Comparison of ENCODE assay signal across 7 cellular contexts in the genomic region with DNA sequence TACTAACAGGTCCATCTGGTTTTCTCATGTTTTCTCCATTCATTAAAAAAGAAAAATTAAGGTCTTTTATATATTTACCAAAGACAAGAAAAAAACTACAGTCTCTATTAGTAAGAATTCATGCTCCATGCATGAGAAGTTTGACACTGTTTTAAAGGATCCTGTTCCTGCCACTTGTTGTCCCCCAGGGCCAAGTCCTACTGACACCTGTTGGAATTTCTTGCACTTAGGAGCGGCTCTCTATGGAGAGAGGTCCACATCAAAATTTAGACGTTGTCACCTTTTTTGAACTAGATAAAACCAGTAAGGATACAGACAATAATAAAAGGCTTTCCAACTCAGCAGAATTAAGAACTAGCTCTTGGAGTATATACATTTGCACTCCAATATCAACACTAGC.
"Had no signal": no experiment of that assay in that cellular context is flagged by ENCODE, and none has a peak within 500 bp of the region (broad histone marks: within the 10 kb centered on the region; RNA-seq: fewer than 3 reads in every experiment).

No MANE protein-coding gene starts in this region.

- H3K4me3 ChIP-seq: K562 had no signal

- H3K27ac Mint-ChIP-seq: IgD-negative memory B cell had no signal

- ATAC-seq: HepG2, K562 had no signal

- H3K9me3 Mint-ChIP-seq: IgD-negative memory B cell had no signal

- H3K4me3 Mint-ChIP-seq: IgD-negative memory B cell had no signal

- H3K27me3 Mint-ChIP-seq: IgD-negative memory B cell had no signal

- DNase-seq: KBM-7, KG1 had no signal

- H3K27ac ChIP-seq: HL-60, KMS-11 had no signal
